In genomic region chr6:5260661-5261544, GRCh38 we compare ENCODE assay signal across 8 cellular contexts. TPM values are rescaled to one million over a fixed set of nuclear protein-coding genes. Genes with fewer than 3 reads are reported as not detected.
A peak's percentile ranks its signal among the peaks of the same experiment; 100 is the strongest.
DNase-seq lines count a peak whose midpoint lies in the region; ATAC-seq, FAIRE-seq and TF ChIP-seq lines count a peak whose summit lies in the region.

FARS2 (plus strand) TSS chr6:5261513.
LYRM4 (minus strand) TSS chr6:5260950; CDS start chr6:5260733, 217 bp downstream.

- peak; percentile 82 for ATAC-seq in HG02798 (IDR thresholded peaks at IDR 0.05; ENCODE audit: poor library complexity, unreplicated experiment)
- ATAC-seq in T-cell (replicated peaks in 1 of 4): peak; percentile 77 to 87 (median 81)

- no peaks in the 10 kb centered on the region for H3K9me3 ChIP-seq in transverse colon

- WGBS in adipose tissue, 3 donors: 0% methylated on average over 82 to 85 of the region's 85 CpGs
- 0% methylated on average over 59 of the region's 85 CpGs; no CpG with 5 or more reads in 1 of the 2 donors for WGBS in transverse colon (ENCODE audit: low coverage in 1 of 2), 2 donors

- peaks cover 26 to 46% (median 39%) of the 10 kb centered on the region in 3 donors for H3K4me1 Mint-ChIP-seq in T-cell

- H3K4me3 Mint-ChIP-seq in T-cell: peak within 1 kb of the TSS; percentile 98

- TF ChIP-seq POLR2A in GM12891 (IDR thresholded peaks at IDR 0.05; ENCODE audit: low read depth, low read length): peak; percentile 67
- TF ChIP-seq POLR2A in transverse colon (IDR thresholded peaks at IDR 0.05): no peak

- no peaks in the 10 kb centered on the region for H3K36me3 ChIP-seq in transverse colon

- H3K27ac Mint-ChIP-seq in T-cell: peak within 1 kb of the TSS; percentile 100

- peak; percentile 97 for FAIRE-seq in GM12891 (lab: Jason Lieb, UNC)

- H3K36me3 Mint-ChIP-seq in T-cell: peaks cover 14% of the 10 kb centered on the region

- no peaks in the 10 kb centered on the region for H3K27me3 ChIP-seq in transverse colon

- CTCF ChIA-PET in T-cell (lab: Charles Lee): interaction anchor here (0.5 to 2.8 kb wide), 4 partner anchors 11 to 1239 kb away, joined by 3 to 9 read pairs (median 6); no protein-coding TSS in a partner anchor

- peak in 4 of 5 experiments; percentile 36 to 81 (median 62) for TF ChIP-seq CTCF in transverse colon (IDR thresholded peaks at IDR 0.05)

- no peak for TF ChIP-seq EP300 in transverse colon (IDR thresholded peaks at IDR 0.05; ENCODE audit: low read depth)

- POLR2A ChIA-PET in T-cell (lab: Charles Lee): no interaction called here

- in situ Hi-C loops in transverse colon (cut with MboI; ENCODE audit: low pct_ligation_motif_present in 1 of 4, low pct_unique_long_range_greater_than_20kb in 1 of 4, low sequenced_read_pairs in 3 of 4): no loop called here

- H3K4me3 ChIP-seq in transverse colon: peak within 1 kb of the TSS; percentile 78 to 99 (median 86)

- DNase-seq in GM12891 (ENCODE audit: insufficient read length, low spot score) (peak; percentile 77), NCI-H1417 treated with DMSO at 0.1 percent for 48 hours (lab: John Stamatoyannopoulos, UW) (peak; percentile 60), T-cell (peak; percentile 78 to 98 (median 88)), cardiac septum (ENCODE audit: low spot score) (peak; percentile 96), pons (ENCODE audit: low spot score) (peak; percentile 93), transverse colon (peak; percentile 91)

- H3K4me1 ChIP-seq in transverse colon: peaks cover 0 to 24% (median 14%) of the 10 kb centered on the region in 4 donors

- peak within 1 kb of the TSS; percentile 88 for H3K27ac ChIP-seq in adipose tissue (ENCODE audit: low read depth, low read length)
- peak within 1 kb of the TSS; percentile 94 to 98 (median 98) for H3K27ac ChIP-seq in transverse colon

- H3K9me3 Mint-ChIP-seq in T-cell: no peaks in the 10 kb centered on the region

- intact Hi-C loops in cardiac septum (cut with DNase I) (loop anchor here (2.0 kb wide), 1 partner anchor 46 kb away; no protein-coding TSS in a partner anchor), transverse colon (cut with DNase I; ENCODE audit: low total_unique reads) (loop anchor here (10.0 kb wide), 1 partner anchor 56 kb away; no protein-coding TSS in a partner anchor)

- no peaks in the 10 kb centered on the region for H3K27me3 Mint-ChIP-seq in T-cell

TF ChIP-seq in GM12891, 5 proteins besides CTCF, POLR2A, EP300 and RAD21:
- TF ChIP-seq SPI1 (IDR thresholded peaks at IDR 0.05; ENCODE audit: low read depth, low read length) (no peak), POU2F2 (IDR thresholded peaks at IDR 0.05; ENCODE audit: low read depth, low read length) (peak; percentile 20; the same call in 1 of the 2 replicates), PAX5 (IDR thresholded peaks at IDR 0.05; ENCODE audit: insufficient read depth, low read length, severe bottlenecking) (no peak), POLR2AphosphoS5 (IDR thresholded peaks at IDR 0.05; ENCODE audit: low read depth, low read length) (peak; percentile 22; the same call in 1 of the 2 replicates), TAF1 (IDR thresholded peaks at IDR 0.05; ENCODE audit: low read depth, low read length) (peak; percentile 69; the same call in 1 of the 2 replicates)

RNA-seq across cellular contexts. Expression of gene FARS2, which starts in this region (rescaled TPM):
- 13.9 TPM for polyA plus RNA-seq in GM12891 (2012; ENCODE audit: low read depth, missing spikeins)
- total RNA-seq in T-cell (10 to 100 TPM; 17.9 to 24.2 (median 20.3) TPM), cardiac septum (13.3 TPM), transverse colon (10 to 100 TPM in 3 of 4 donors, 1 to 10 TPM in 1; 2.6 to 21.9 (median 15.0) TPM)
- 10 to 100 TPM in 2 of 3 donors, 1 to 10 TPM in 1; 9.0 to 18.4 (median 16.1) TPM for polyA plus RNA-seq in adipose tissue

RNA-seq across cellular contexts. Expression of gene LYRM4, which starts in this region (rescaled TPM):
- 31.0 TPM for polyA plus RNA-seq in GM12891 (2012; ENCODE audit: low read depth, missing spikeins)
- total RNA-seq in T-cell (10 to 100 TPM; 17.7 to 25.6 (median 20.4) TPM), cardiac septum (21.1 TPM), transverse colon (10 to 100 TPM in 1 of 4 donors, 1 to 10 TPM in 3; 3.0 to 14.0 (median 6.9) TPM)
- polyA plus RNA-seq in adipose tissue: 10 to 100 TPM; 11.6 to 28.5 (median 22.0) TPM

Comparison
In these comparisons a context has a peak if more than half of its experiments do, and no peak if none do; other contexts are left out.
1. Peak in every context shown above with its lines: DNase-seq, ATAC-seq, H3K4me3 ChIP-seq and H3K27ac ChIP-seq.